Comparison of ENCODE assay signal across 7 cellular contexts in genomic region chr14:80751285-80751684, GRCh38.
"Had no signal": no experiment of that assay in that cellular context is flagged by ENCODE, and none has a peak within 500 bp of the region (broad histone marks: within the 10 kb centered on the region; RNA-seq: fewer than 3 reads in every experiment).

No MANE protein-coding gene starts in this region.

- ATAC-seq: GM12878 had no signal

- H3K4me3 ChIP-seq: GM12878 had no signal

- DNase-seq: GDM1, GF-D8 had no signal

- FAIRE-seq: G401.6, GM12878, GM12891, GM12892, GM18507 had no signal
